19 cellular contexts compared by ENCODE assay signal in genomic region chr10:43194861-43195260, GRCh38.
"Had no signal": no experiment of that assay in that cellular context is flagged by ENCODE, and none has a peak within 500 bp of the region (broad histone marks: within the 10 kb centered on the region; RNA-seq: fewer than 3 reads in every experiment).

No MANE protein-coding gene starts in this region.

- H3K27me3 ChIP-seq: adrenal gland, neural progenitor cell, pancreas, transverse colon had no signal

- H3K9me3 ChIP-seq: adrenal gland, esophagus muscularis mucosa, pancreas, transverse colon had no signal

- H2AFZ ChIP-seq: neural progenitor cell had no signal

- H3K4me1 Mint-ChIP-seq: neural progenitor cell had no signal

- H3K9me3 Mint-ChIP-seq: activated CD8-positive, alpha-beta T cell treated with anti-CD3 and anti-CD28 coated beads for 36 hours; activated T-cell treated with anti-CD3 and anti-CD28 coated beads, Interleukin-2, amount 50 U/mL, for 4 hours; naive B cell; neural progenitor cell had no signal

- ATAC-seq: activated CD8-positive, alpha-beta T cell treated with anti-CD3 and anti-CD28 coated beads for 36 hours; activated T-cell treated with anti-CD3 and anti-CD28 coated beads, Interleukin-2, amount 50 U/mL, for 4 hours; left colon; pancreas had no signal

- H3K27me3 Mint-ChIP-seq: activated CD8-positive, alpha-beta T cell treated with anti-CD3 and anti-CD28 coated beads for 36 hours; naive B cell had no signal

- H3K36me3 ChIP-seq: adrenal gland, neural progenitor cell, transverse colon had no signal

- H3K27ac Mint-ChIP-seq: activated CD8-positive, alpha-beta T cell treated with anti-CD3 and anti-CD28 coated beads for 36 hours; neural progenitor cell had no signal

- H3K27ac ChIP-seq: adrenal gland, coronary artery, esophagus muscularis mucosa, neural progenitor cell, pancreas, transverse colon had no signal

- H3K4me3 Mint-ChIP-seq: activated CD8-positive, alpha-beta T cell treated with anti-CD3 and anti-CD28 coated beads for 36 hours; activated T-cell treated with anti-CD3 and anti-CD28 coated beads, Interleukin-2, amount 50 U/mL, for 4 hours; naive B cell; neural progenitor cell had no signal

- DNase-seq: activated CD8-positive, alpha-beta T cell treated with anti-CD3 and anti-CD28 coated beads for 36 hours; activated effector memory CD4-positive, alpha-beta T cell treated with Interleukin-2 at 50 U/mL for 16 hours; activated naive CD4-positive, alpha-beta T cell treated with anti-CD3 and anti-CD28 coated beads, Interleukin-2, amount 50 U/mL, for 16 hours; activated T-cell treated with anti-CD3 and anti-CD28 coated beads, Interleukin-2, amount 50 U/mL, for 4 hours; caudate nucleus; left colon; midbrain; naive B cell; pancreas; stimulated activated CD4-positive, alpha-beta T cell treated with anti-CD3 and anti-CD28 coated beads, Interleukin-4, amount 100 ng/mL, for 1 hour; stimulated activated naive CD4-positive, alpha-beta T cell; T-helper 1 cell; T1000; transverse colon had no signal

- H3K4me3 ChIP-seq: adrenal gland, coronary artery, esophagus muscularis mucosa, lung, neural progenitor cell, pancreas, transverse colon had no signal

- H3K4me2 ChIP-seq: neural progenitor cell had no signal

- H3K9ac ChIP-seq: neural progenitor cell had no signal

- H3K4me1 ChIP-seq: adrenal gland, esophagus muscularis mucosa, neural progenitor cell, pancreas, transverse colon had no signal

- H3K36me3 Mint-ChIP-seq: naive B cell, neural progenitor cell had no signal
